Comparison of ENCODE assay signal across 22 cellular contexts in genomic region chr19:43747557-43748204, GRCh38. TPM values are rescaled to one million over a fixed set of nuclear protein-coding genes. Genes with fewer than 3 reads are reported as not detected.
DNase-seq lines count a peak whose midpoint lies in the region; ATAC-seq and TF ChIP-seq lines count a peak whose summit lies in the region.
"Had no signal": no experiment of that assay in that cellular context is flagged by ENCODE, and none has a peak within 500 bp of the region (broad histone marks: within the 10 kb centered on the region; RNA-seq: fewer than 3 reads in every experiment).

No MANE protein-coding gene starts in this region.

- H3K4me3 ChIP-seq in neural progenitor cell (no peak overlapping the region), transverse colon (no peak overlapping the region), GM23248 (no peak overlapping the region)
- H3K4me3 ChIP-seq: body of pancreas, dorsolateral prefrontal cortex, hepatocyte, spleen had no signal

- H3K27ac ChIP-seq in neural progenitor cell (no peak overlapping the region), transverse colon (no peak overlapping the region), GM23248 (no peak overlapping the region)
- H3K27ac ChIP-seq: body of pancreas, dorsolateral prefrontal cortex, hepatocyte had no signal

- H3K36me3 Mint-ChIP-seq in activated T-cell treated with anti-CD3 and anti-CD28 coated beads, Interleukin-2, amount 50 U/mL, for 72 hours (ENCODE audit: insufficient read depth in 2 of 2), result peaks cover 36 to 39% of the 10 kb centered on the region in 2 donors
- H3K36me3 Mint-ChIP-seq in IgD-negative memory B cell, result peaks cover 10% of the 10 kb centered on the region
- peaks cover 73% of the 10 kb centered on the region for H3K36me3 Mint-ChIP-seq in activated T-helper 2 cell treated with anti-CD3 and anti-CD28 coated beads, Interferon-gamma antibody, Interleukin-2, Interleukin-4, amounts not matched to agents 10 μg/mL and 5 μg/mL and 100 μg/mL, durations not matched to agents 14 hours and 24 hours and 36 hours (ENCODE audit: low read depth)
- peaks cover 44% of the 10 kb centered on the region for H3K36me3 Mint-ChIP-seq in neural progenitor cell

- H3F3A ChIP-seq in neural progenitor cell (ENCODE audit: low read depth) (peaks cover 3% of the 10 kb centered on the region), GM23248 (ENCODE audit: insufficient read depth) (peaks cover 22% of the 10 kb centered on the region)

- peaks cover 49% of the 10 kb centered on the region for H3K4me1 Mint-ChIP-seq in activated T-cell treated with anti-CD3 and anti-CD28 coated beads, Interleukin-2, amount 50 U/mL, for 72 hours (ENCODE audit: low read depth)
- peaks cover 34 to 47% (median 44%) of the 10 kb centered on the region in 3 donors for H3K4me1 Mint-ChIP-seq in IgD-negative memory B cell
- peaks cover 15% of the 10 kb centered on the region for H3K4me1 Mint-ChIP-seq in activated T-helper 2 cell treated with anti-CD3 and anti-CD28 coated beads, Interferon-gamma antibody, Interleukin-2, Interleukin-4, amounts not matched to agents 10 μg/mL and 5 μg/mL and 100 μg/mL, durations not matched to agents 14 hours and 24 hours and 36 hours (ENCODE audit: low read depth)
- H3K4me1 Mint-ChIP-seq in neural progenitor cell, result no peaks in the 10 kb centered on the region
- H3K4me1 Mint-ChIP-seq: WTC11 had no signal

- peak in 1 of 2 donors; percentile 28 for ATAC-seq in activated T-cell treated with anti-CD3 and anti-CD28 coated beads, Interleukin-2, amount 50 U/mL, for 72 hours (replicated peaks in 1 of 2)
- ATAC-seq: body of pancreas, WTC11 had no signal

- TF ChIP-seq CTCF in neural progenitor cell (IDR thresholded peaks at IDR 0.05) (no peak), transverse colon (IDR thresholded peaks at IDR 0.05) (no peak)

- WGBS in transverse colon (ENCODE audit: low coverage in 1 of 2), 2 donors, result 79 to 80% methylated on average over 3 to 15 of the region's 16 CpGs
- 82 to 86% methylated on average over 13 to 16 of the region's 16 CpGs for WGBS in GM23248 (ENCODE audit: low coverage in 1 of 2, low lambda C conversion rate in 2 of 2, missing lambda C conversion rate in 2 of 2), 2 experiments

- in situ Hi-C loops in transverse colon (cut with MboI; ENCODE audit: low pct_ligation_motif_present in 1 of 4, low pct_unique_long_range_greater_than_20kb in 1 of 4, low sequenced_read_pairs in 3 of 4), result no loop called here
- in situ Hi-C loops in GM23248 (cut with MboI), result loop anchor here (5.0 kb wide), 1 partner anchor 40 kb away; no protein-coding TSS in a partner anchor

- peak overlapping the region; percentile 15 to 52 for H3K4me3 Mint-ChIP-seq in activated T-cell treated with anti-CD3 and anti-CD28 coated beads, Interleukin-2, amount 50 U/mL, for 72 hours
- H3K4me3 Mint-ChIP-seq in IgD-negative memory B cell, result peak overlapping the region; percentile 41 to 92 (median 63)
- H3K4me3 Mint-ChIP-seq in activated T-helper 2 cell treated with anti-CD3 and anti-CD28 coated beads, Interferon-gamma antibody, Interleukin-2, Interleukin-4, amounts not matched to agents 10 μg/mL and 5 μg/mL and 100 μg/mL, durations not matched to agents 14 hours and 24 hours and 36 hours (ENCODE audit: low read depth), result no peak overlapping the region
- H3K4me3 Mint-ChIP-seq in neural progenitor cell, result peak overlapping the region; percentile 27
- H3K4me3 Mint-ChIP-seq: WTC11 had no signal

- H3K79me2 ChIP-seq in neural progenitor cell (ENCODE audit: low read depth), result peaks cover 9% of the 10 kb centered on the region
- peaks cover 49% of the 10 kb centered on the region for H3K79me2 ChIP-seq in GM23248 (ENCODE audit: insufficient read depth)

- H3K36me3 ChIP-seq in neural progenitor cell, result no peaks in the 10 kb centered on the region
- H3K36me3 ChIP-seq in transverse colon, result peaks cover 0 to 35% (median 11%) of the 10 kb centered on the region in 4 donors
- H3K36me3 ChIP-seq in GM23248 (ENCODE audit: low read depth), result peaks cover 41% of the 10 kb centered on the region

- peak overlapping the region; percentile 62 for H3K27ac Mint-ChIP-seq in activated T-cell treated with anti-CD3 and anti-CD28 coated beads, Interleukin-2, amount 50 U/mL, for 72 hours
- H3K27ac Mint-ChIP-seq in IgD-negative memory B cell (peak overlapping the region; percentile 30 to 40 (median 31)), neural progenitor cell (no peak overlapping the region)
- peak overlapping the region; percentile 42 for H3K27ac Mint-ChIP-seq in activated T-helper 2 cell treated with anti-CD3 and anti-CD28 coated beads, Interferon-gamma antibody, Interleukin-2, Interleukin-4, amounts not matched to agents 10 μg/mL and 5 μg/mL and 100 μg/mL, durations not matched to agents 14 hours and 24 hours and 36 hours
- H3K27ac Mint-ChIP-seq: WTC11 had no signal

- intact Hi-C loops in activated T-helper 2 cell treated with anti-CD3 and anti-CD28 coated beads, Interferon-gamma antibody, Interleukin-2, Interleukin-4, amounts not matched to agents 10 μg/mL and 5 μg/mL and 100 μg/mL, durations not matched to agents 14 hours and 24 hours and 36 hours (cut with micrococcal nuclease), result no loop called here
- intact Hi-C loops in transverse colon (cut with DNase I; ENCODE audit: low total_unique reads), result loop anchor here (5.0 kb wide), 1 partner anchor 35 kb away; the partner anchor contains the start of gene KCNN4

- TF ChIP-seq POLR2A in transverse colon (IDR thresholded peaks at IDR 0.05), result no peak

- peak in 1 of 2 donors; percentile 15 for DNase-seq in activated T-cell treated with anti-CD3 and anti-CD28 coated beads, Interleukin-2, amount 50 U/mL, for 72 hours
- no peak for DNase-seq in activated T-cell treated with anti-CD3 and anti-CD28 coated beads, Interleukin-2, amount 50 U/mL, for 48 hours
- no peak for DNase-seq in activated T-helper 2 cell treated with anti-CD3 and anti-CD28 coated beads, Interferon-gamma antibody, Interleukin-2, Interleukin-4, amounts not matched to agents 10 μg/mL and 5 μg/mL and 100 μg/mL, durations not matched to agents 14 hours and 24 hours and 36 hours (ENCODE audit: low spot score)
- no peak for DNase-seq in neural progenitor cell (ENCODE audit: low spot score)
- no peak for DNase-seq in transverse colon
- DNase-seq in iPS-NIHi7 (ENCODE audit: extremely low spot score), result no peak
- no peak for DNase-seq in GM23248
- DNase-seq: activated T-cell treated with anti-CD3 and anti-CD28 coated beads for 4 hours, body of pancreas, dorsolateral prefrontal cortex, GF-D8, H7, MV-4-11, NCI-H69, spleen had no signal

- H3K4me1 ChIP-seq in neural progenitor cell, result no peaks in the 10 kb centered on the region
- peaks cover under 1 to 25% (median 8%) of the 10 kb centered on the region in 4 donors for H3K4me1 ChIP-seq in transverse colon
- H3K4me1 ChIP-seq in GM23248 (ENCODE audit: insufficient read depth), result peaks cover 24% of the 10 kb centered on the region
- H3K4me1 ChIP-seq: body of pancreas had no signal

- no peak overlapping the region for H3K9ac ChIP-seq in neural progenitor cell
- no peak overlapping the region for H3K9ac ChIP-seq in GM23248

- H4K20me1 ChIP-seq in neural progenitor cell (ENCODE audit: low read depth) (peaks cover 6% of the 10 kb centered on the region), GM23248 (ENCODE audit: insufficient read depth) (no peaks in the 10 kb centered on the region)

- no peaks in the 10 kb centered on the region for H3K9me2 ChIP-seq in GM23248 (ENCODE audit: insufficient read depth)

- H3K9me3 ChIP-seq in neural progenitor cell (ENCODE audit: low read depth) (no peaks in the 10 kb centered on the region), transverse colon (no peaks in the 10 kb centered on the region), GM23248 (ENCODE audit: low read depth) (no peaks in the 10 kb centered on the region)
- H3K9me3 ChIP-seq: body of pancreas, spleen had no signal

- no peak overlapping the region for H2AFZ ChIP-seq in neural progenitor cell (replicated peaks)
- no peak overlapping the region for H2AFZ ChIP-seq in GM23248
- H2AFZ ChIP-seq: hepatocyte had no signal

- no peak for TF ChIP-seq EP300 in transverse colon (IDR thresholded peaks at IDR 0.05; ENCODE audit: low read depth)

- H3K4me2 ChIP-seq in neural progenitor cell, result no peak overlapping the region
- no peak overlapping the region for H3K4me2 ChIP-seq in GM23248 (ENCODE audit: unreplicated experiment)
- H3K4me2 ChIP-seq: hepatocyte had no signal

- H3K27me3 ChIP-seq in neural progenitor cell, result no peaks in the 10 kb centered on the region
- H3K27me3 ChIP-seq in transverse colon, result no peaks in the 10 kb centered on the region
- H3K27me3 ChIP-seq in GM23248 (replicated peaks; ENCODE audit: insufficient read depth), result no peaks in the 10 kb centered on the region
- H3K27me3 ChIP-seq: body of pancreas, dorsolateral prefrontal cortex, hepatocyte, spleen had no signal

- H3K9me3 Mint-ChIP-seq in activated T-cell treated with anti-CD3 and anti-CD28 coated beads, Interleukin-2, amount 50 U/mL, for 72 hours, result no peaks in the 10 kb centered on the region
- H3K9me3 Mint-ChIP-seq in IgD-negative memory B cell, result no peaks in the 10 kb centered on the region
- H3K9me3 Mint-ChIP-seq in activated T-helper 2 cell treated with anti-CD3 and anti-CD28 coated beads, Interferon-gamma antibody, Interleukin-2, Interleukin-4, amounts not matched to agents 10 μg/mL and 5 μg/mL and 100 μg/mL, durations not matched to agents 14 hours and 24 hours and 36 hours, result no peaks in the 10 kb centered on the region
- H3K9me3 Mint-ChIP-seq in neural progenitor cell, result no peaks in the 10 kb centered on the region
- H3K9me3 Mint-ChIP-seq: WTC11 had no signal

- no peaks in the 10 kb centered on the region for H3K27me3 Mint-ChIP-seq in activated T-cell treated with anti-CD3 and anti-CD28 coated beads, Interleukin-2, amount 50 U/mL, for 72 hours (ENCODE audit: low read depth)
- H3K27me3 Mint-ChIP-seq in IgD-negative memory B cell, result no peaks in the 10 kb centered on the region
- no peaks in the 10 kb centered on the region for H3K27me3 Mint-ChIP-seq in activated T-helper 2 cell treated with anti-CD3 and anti-CD28 coated beads, Interferon-gamma antibody, Interleukin-2, Interleukin-4, amounts not matched to agents 10 μg/mL and 5 μg/mL and 100 μg/mL, durations not matched to agents 14 hours and 24 hours and 36 hours (ENCODE audit: low read depth)
- peaks cover 3% of the 10 kb centered on the region for H3K27me3 Mint-ChIP-seq in neural progenitor cell (ENCODE audit: insufficient read depth, low read depth)

RNA-seq across cellular contexts. Expression of gene SMG9, which starts 7.1 kb away (rescaled TPM):
- 10 to 100 TPM; 85.3 to 96.4 TPM for total RNA-seq in activated T-cell treated with anti-CD3 and anti-CD28 coated beads, Interleukin-2, amount 50 U/mL, for 72 hours
- 15.6 TPM for polyA plus RNA-seq in IgD-negative memory B cell
- total RNA-seq in activated T-helper 2 cell treated with anti-CD3 and anti-CD28 coated beads, Interferon-gamma antibody, Interleukin-2, Interleukin-4, amounts not matched to agents 10 μg/mL and 5 μg/mL and 100 μg/mL, durations not matched to agents 14 hours and 24 hours and 36 hours, result 69.1 and 73.1 TPM in 2 replicates
- total RNA-seq in neural progenitor cell (ENCODE audit: low replicate concordance), result 33.1 and 33.4 TPM in 2 replicates
- 10 to 100 TPM in 3 of 4 donors, 1 to 10 TPM in 1; 4.1 to 68.7 (median 13.8) TPM for total RNA-seq in transverse colon
- total RNA-seq in GM23248 (2014; rRNA removed; shearing (Covaris generic)), result 11.5 and 13.0 TPM in 2 replicates
- polyA plus RNA-seq in GM23248 (2016; fragmentation: Nextera tagmentation; extraction: Ambion mirVana), result 23.2 and 25.7 TPM in 2 replicates

RNA-seq across cellular contexts. Expression of gene IRGC, which starts 31.8 kb away (rescaled TPM):
- total RNA-seq in activated T-cell treated with anti-CD3 and anti-CD28 coated beads, Interleukin-2, amount 50 U/mL, for 72 hours, result not detected
- polyA plus RNA-seq in IgD-negative memory B cell, result not detected
- total RNA-seq in activated T-helper 2 cell treated with anti-CD3 and anti-CD28 coated beads, Interferon-gamma antibody, Interleukin-2, Interleukin-4, amounts not matched to agents 10 μg/mL and 5 μg/mL and 100 μg/mL, durations not matched to agents 14 hours and 24 hours and 36 hours, result not detected in 2 replicates
- total RNA-seq in neural progenitor cell (ENCODE audit: low replicate concordance), result not detected in 2 replicates
- total RNA-seq in transverse colon, result not detected
- not detected in 2 replicates for total RNA-seq in GM23248 (2014; rRNA removed; shearing (Covaris generic))
- not detected in 2 replicates for polyA plus RNA-seq in GM23248 (2016; fragmentation: Nextera tagmentation; extraction: Ambion mirVana)
- total RNA-seq: A673, body of pancreas, dorsolateral prefrontal cortex, fibroblast of lung, H7, hepatocyte, mucosa of gallbladder, posterior vena cava, spleen, WTC11 had no signal
- polyA plus RNA-seq: fibroblast of lung, hepatocyte, spleen had no signal

RNA-seq across cellular contexts. Expression of gene KCNN4, which starts 33.1 kb away (rescaled TPM):
- total RNA-seq in activated T-cell treated with anti-CD3 and anti-CD28 coated beads, Interleukin-2, amount 50 U/mL, for 72 hours, result 100 to 1,000 TPM in 1 of 2 donors, 10 to 100 TPM in 1; 91.6 to 118 TPM
- polyA plus RNA-seq in IgD-negative memory B cell (87.9 TPM), GM23248 (2016; fragmentation: Nextera tagmentation; extraction: Ambion mirVana) (9.4 and 11.9 TPM in 2 replicates)
- 98.0 and 98.7 TPM in 2 replicates for total RNA-seq in activated T-helper 2 cell treated with anti-CD3 and anti-CD28 coated beads, Interferon-gamma antibody, Interleukin-2, Interleukin-4, amounts not matched to agents 10 μg/mL and 5 μg/mL and 100 μg/mL, durations not matched to agents 14 hours and 24 hours and 36 hours
- total RNA-seq in neural progenitor cell (ENCODE audit: low replicate concordance) (0.40 TPM in 1 of 2 replicates, not detected in the other), transverse colon (10 to 100 TPM in 3 of 4 donors, not detected in 1; 26.5 to 72.2 (median 37.4) TPM)
- 8.7 and 13.7 TPM in 2 replicates for total RNA-seq in GM23248 (2014; rRNA removed; shearing (Covaris generic))
- total RNA-seq: A673 had no signal

RNA-seq across cellular contexts. Expression of gene LYPD5, which starts 54.6 kb away (rescaled TPM):
- total RNA-seq in activated T-cell treated with anti-CD3 and anti-CD28 coated beads, Interleukin-2, amount 50 U/mL, for 72 hours, result 1 to 10 TPM in 1 of 2 donors, under 1 TPM in 1; 0.21 to 1.1 TPM
- polyA plus RNA-seq in IgD-negative memory B cell, result not detected
- total RNA-seq in activated T-helper 2 cell treated with anti-CD3 and anti-CD28 coated beads, Interferon-gamma antibody, Interleukin-2, Interleukin-4, amounts not matched to agents 10 μg/mL and 5 μg/mL and 100 μg/mL, durations not matched to agents 14 hours and 24 hours and 36 hours, result 0.14 and 0.41 TPM in 2 replicates
- total RNA-seq in neural progenitor cell (ENCODE audit: low replicate concordance), result 0.12 TPM in 1 of 2 replicates, not detected in the other
- total RNA-seq in transverse colon, result 1 to 10 TPM in 3 of 4 donors, not detected in 1; 2.1 to 5.2 (median 2.6) TPM
- total RNA-seq in GM23248 (2014; rRNA removed; shearing (Covaris generic)), result 0.32 and 0.76 TPM in 2 replicates
- polyA plus RNA-seq in GM23248 (2016; fragmentation: Nextera tagmentation; extraction: Ambion mirVana), result 1.1 and 1.4 TPM in 2 replicates
- total RNA-seq: A673, body of pancreas had no signal
